In the genomic region with DNA sequence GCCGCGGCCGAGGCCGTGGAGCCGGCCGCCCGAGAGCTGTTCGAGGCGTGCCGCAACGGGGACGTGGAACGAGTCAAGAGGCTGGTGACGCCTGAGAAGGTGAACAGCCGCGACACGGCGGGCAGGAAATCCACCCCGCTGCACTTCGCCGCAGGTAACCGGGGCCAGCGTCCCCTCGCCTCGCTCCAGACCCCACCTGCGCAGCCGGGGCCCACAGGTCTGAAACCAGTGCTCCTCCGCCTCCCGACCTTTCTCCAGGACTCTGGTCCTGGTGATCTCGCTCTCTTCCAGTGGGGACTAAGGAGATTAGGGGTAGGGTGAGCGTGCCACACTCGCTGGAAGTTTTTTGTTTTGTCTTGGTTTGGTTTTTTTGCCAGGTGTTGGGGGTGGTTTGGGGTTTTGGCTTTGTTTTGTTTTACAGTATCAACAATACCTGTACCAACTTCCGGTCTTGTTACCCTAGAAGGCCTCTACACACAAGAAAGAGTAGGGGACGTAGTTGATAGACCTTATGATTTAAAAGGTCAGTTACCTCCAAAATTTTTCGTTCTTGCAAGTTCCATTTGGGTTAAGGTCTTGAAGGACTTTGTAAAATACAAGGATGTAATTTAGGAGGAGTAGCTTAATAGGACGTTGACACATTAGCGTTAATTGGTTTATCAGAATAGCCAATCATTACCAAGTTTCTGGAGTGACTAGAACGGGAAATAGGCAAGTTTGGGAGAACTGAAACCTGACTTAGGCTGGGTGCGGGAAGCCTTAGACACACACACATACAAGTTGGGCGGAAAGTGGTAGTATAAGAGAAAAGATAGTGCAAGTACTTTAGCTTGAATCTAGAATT, we compare ENCODE assay signal across 8 cellular contexts. TPM values are rescaled to one million over a fixed set of nuclear protein-coding genes. Genes with fewer than 3 reads are reported as not detected.
DNase-seq lines count a peak whose midpoint lies in the region; ATAC-seq and TF ChIP-seq lines count a peak whose summit lies in the region.

No MANE protein-coding gene starts in this region.

- peak overlapping the region; percentile 90 for H3K9ac ChIP-seq in adipocyte (ENCODE audit: low read length)

- peak overlapping the region; percentile 97 for H3K27ac Mint-ChIP-seq in CD4-positive, alpha-beta T cell

- H3K27me3 ChIP-seq in CD4-positive, alpha-beta T cell (ENCODE audit: control insufficient read depth, insufficient read depth, low read length) = no peaks in the 10 kb centered on the region
- H3K27me3 ChIP-seq in Peyer's patch (no peaks in the 10 kb centered on the region), adipocyte (replicated peaks; ENCODE audit: control insufficient read depth, insufficient read depth, low read length) (no peaks in the 10 kb centered on the region), left ventricle myocardium inferior (ENCODE audit: low read depth) (no peaks in the 10 kb centered on the region), psoas muscle (ENCODE audit: insufficient read depth in 3 of 3, low read length in 2 of 3) (no peaks in the 10 kb centered on the region)

- intact Hi-C loops in CD4-positive, alpha-beta T cell (cut with DNase I, micrococcal nuclease) = loop anchor here (2.0 to 10.0 kb wide), 8 partner anchors 40 to 793 kb away; a partner anchor contains a TSS
- intact Hi-C loops in left ventricle myocardium inferior (cut with micrococcal nuclease) = no loop called here
- intact Hi-C loops in psoas muscle (cut with DNase I) = loop anchor here in 1 of 2 donors (5.0 kb wide), 2 partner anchors 37 to 123 kb away; a partner anchor contains a TSS

- H3K4me1 Mint-ChIP-seq in CD4-positive, alpha-beta T cell (ENCODE audit: low read depth) = peaks cover 78% of the 10 kb centered on the region

- H3K36me3 ChIP-seq in Peyer's patch (no peaks in the 10 kb centered on the region), adipocyte (ENCODE audit: control insufficient read depth, insufficient read depth, low read length, severe bottlenecking) (no peaks in the 10 kb centered on the region), left ventricle myocardium inferior (no peaks in the 10 kb centered on the region), psoas muscle (ENCODE audit: insufficient read depth in 1 of 2, low read depth in 1 of 2) (peaks cover under 1 to 22% of the 10 kb centered on the region in 2 donors)

- peaks cover 50% of the 10 kb centered on the region for H3K36me3 Mint-ChIP-seq in CD4-positive, alpha-beta T cell (ENCODE audit: low read depth)

- CTCF ChIA-PET in CD4-positive, alpha-beta T cell (lab: Charles Lee) = interaction anchor here (1.5 to 3.6 kb wide), 3 partner anchors 12 to 389 kb away, joined by 3 to 11 read pairs (median 4); a partner anchor contains a TSS

- H3K4me3 ChIP-seq in Peyer's patch = peak overlapping the region; percentile 69 to 97 (median 86)
- peak overlapping the region; percentile 97 for H3K4me3 ChIP-seq in adipocyte (ENCODE audit: low read length)
- H3K4me3 ChIP-seq in left ventricle myocardium inferior = peak overlapping the region; percentile 81
- H3K4me3 ChIP-seq in psoas muscle = peak overlapping the region; percentile 93

- TF ChIP-seq POLR2A in Peyer's patch (IDR thresholded peaks at IDR 0.05) = no peak

- no peaks in the 10 kb centered on the region for H3K9me3 Mint-ChIP-seq in CD4-positive, alpha-beta T cell

- POLR2A ChIA-PET in CD4-positive, alpha-beta T cell (lab: Charles Lee) = interaction anchor here (0.6 to 5.1 kb wide), 25 partner anchors 9 to 1049 kb away, joined by 3 to 77 read pairs (median 4); a partner anchor contains a TSS

- no peak for TF ChIP-seq CTCF in CD4-positive, alpha-beta T cell (IDR thresholded peaks at IDR 0.05)
- no peak for TF ChIP-seq CTCF in Peyer's patch (IDR thresholded peaks at IDR 0.05)
- no peak for TF ChIP-seq CTCF in left ventricle myocardium inferior (IDR thresholded peaks at IDR 0.05; ENCODE audit: borderline replicate concordance)
- no peak for TF ChIP-seq CTCF in psoas muscle (IDR thresholded peaks at IDR 0.05)

- H3K27me3 Mint-ChIP-seq in CD4-positive, alpha-beta T cell = no peaks in the 10 kb centered on the region

- 0% methylated on average over 29 to 40 of the region's 40 CpGs for WGBS in psoas muscle, 3 donors

- H3K4me1 ChIP-seq in Peyer's patch = peaks cover 0 to 39% (median 12%) of the 10 kb centered on the region in 4 donors
- peaks cover 24% of the 10 kb centered on the region for H3K4me1 ChIP-seq in adipocyte (ENCODE audit: control insufficient read depth, insufficient read depth, low read length)
- peaks cover 72% of the 10 kb centered on the region for H3K4me1 ChIP-seq in left ventricle myocardium inferior
- H3K4me1 ChIP-seq in psoas muscle = peaks cover 28% of the 10 kb centered on the region

- ATAC-seq in CD4-positive, alpha-beta T cell (ENCODE audit: poor library complexity) = peak; percentile 63
- ATAC-seq in GM19035 (IDR thresholded peaks at IDR 0.05; ENCODE audit: unreplicated experiment) (peak; percentile 45), HG03159 (IDR thresholded peaks at IDR 0.05; ENCODE audit: unreplicated experiment) (peak; percentile 49), psoas muscle (peak; percentile 5 to 35 (median 25))

- no peaks in the 10 kb centered on the region for H3K9me3 ChIP-seq in CD4-positive, alpha-beta T cell (ENCODE audit: control insufficient read depth, low read length)
- no peaks in the 10 kb centered on the region for H3K9me3 ChIP-seq in Peyer's patch
- H3K9me3 ChIP-seq in adipocyte (ENCODE audit: control insufficient read depth, low read length) = no peaks in the 10 kb centered on the region
- H3K9me3 ChIP-seq in left ventricle myocardium inferior (replicated peaks) = no peaks in the 10 kb centered on the region
- H3K9me3 ChIP-seq in psoas muscle = no peaks in the 10 kb centered on the region

- peak in 9 of 10 experiments; percentile 30 to 62 (median 44) for DNase-seq in CD4-positive, alpha-beta T cell
- peak in 2 of 3 donors; percentile 61 to 79 for DNase-seq in Peyer's patch
- DNase-seq in adipocyte (ENCODE audit: low read depth) = peak; percentile 74
- DNase-seq in left ventricle myocardium inferior = peak; percentile 32
- peak in 1 of 2 donors; percentile 76 for DNase-seq in psoas muscle
- no peak for DNase-seq in NCI-H1092 (lab: John Stamatoyannopoulos, UW)

- peak overlapping the region; percentile 98 for H3K4me3 Mint-ChIP-seq in CD4-positive, alpha-beta T cell

- H3K27ac ChIP-seq in CD4-positive, alpha-beta T cell (ENCODE audit: low read depth, low read length) = peak overlapping the region; percentile 72
- H3K27ac ChIP-seq in Peyer's patch = peak overlapping the region; percentile 94 to 98 (median 98)
- H3K27ac ChIP-seq in left ventricle myocardium inferior (replicated peaks) = peak overlapping the region; percentile 97
- peak overlapping the region; percentile 96 for H3K27ac ChIP-seq in psoas muscle

RNA-seq across cellular contexts. Expression of a gene that starts 0.7 kb away (rescaled TPM):
- total RNA-seq in CD4-positive, alpha-beta T cell = 10 to 100 TPM; 47.8 to 50.4 TPM
- 10 to 100 TPM; 27.8 to 47.0 (median 31.3) TPM for total RNA-seq in Peyer's patch
- total RNA-seq in left ventricle myocardium inferior = 13.8 TPM
- total RNA-seq in psoas muscle = 10 to 100 TPM; 29.8 to 49.5 (median 35.8) TPM
- 10 to 100 TPM in 2 of 3 donors, 1 to 10 TPM in 1; 6.3 to 20.8 (median 11.8) TPM for polyA plus RNA-seq in psoas muscle
